8 cellular contexts compared by ENCODE assay signal in the genomic region with DNA sequence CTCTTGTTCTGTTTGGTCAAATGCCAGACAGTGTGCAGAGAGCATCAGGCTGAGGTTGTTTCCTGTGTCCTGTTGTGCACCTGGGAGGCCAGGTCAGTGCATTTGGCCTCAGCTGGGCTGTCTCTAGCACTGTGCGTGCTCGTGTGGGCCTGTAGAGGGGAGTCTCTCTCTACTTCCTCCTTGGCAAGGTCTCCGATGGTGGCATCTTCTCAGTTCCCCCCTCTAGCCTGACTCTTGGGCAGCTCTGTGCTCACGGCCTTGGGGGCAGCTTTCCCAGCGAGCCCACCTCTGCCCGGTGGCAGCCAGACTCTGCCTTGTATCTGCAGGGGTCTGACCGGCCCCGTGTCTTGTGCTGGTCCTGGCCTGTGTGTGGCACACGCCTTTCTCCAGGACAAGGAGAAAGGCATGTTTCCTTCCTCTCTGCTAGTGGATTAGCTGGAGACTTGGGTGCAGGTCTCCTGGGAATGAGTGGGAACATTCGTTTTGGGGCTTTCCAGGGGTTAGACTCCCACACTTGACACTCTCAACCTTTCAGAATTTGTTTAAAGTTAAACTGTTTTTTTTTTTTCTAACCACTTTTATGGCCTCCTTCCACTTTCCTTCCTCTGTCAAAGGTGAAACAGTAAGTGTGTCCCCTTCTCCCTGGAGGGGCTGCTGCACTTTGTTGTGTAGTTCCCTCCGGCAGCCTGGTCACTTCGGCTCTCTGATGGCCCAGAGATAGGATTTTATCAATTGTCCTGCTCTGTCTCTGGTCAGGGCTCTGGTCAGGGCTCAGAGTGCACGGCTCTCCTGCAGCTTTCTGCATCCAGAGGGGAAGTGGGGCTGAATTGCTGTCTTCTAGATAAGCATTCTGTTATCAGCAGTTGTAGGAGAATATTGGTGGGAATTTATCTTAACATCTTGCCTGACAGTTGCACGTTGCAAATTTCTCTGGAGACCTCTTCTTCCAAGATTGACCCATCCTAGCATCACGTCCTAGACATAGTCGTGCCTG.
A peak's percentile ranks its signal among the peaks of the same experiment; 100 is the strongest.
DNase-seq lines count a peak whose midpoint lies in the region; ATAC-seq, FAIRE-seq and TF ChIP-seq lines count a peak whose summit lies in the region.

No MANE protein-coding gene starts in this region.

- H3K23ac ChIP-seq in IMR-90 (ENCODE audit: low read depth, low read length), result peak overlapping the region; percentile 75; the same call in 1 of the 2 replicates

- in situ Hi-C loops in IMR-90 (cut with MboI; ENCODE audit: low sequenced_read_pairs), result no loop called here

- no peak overlapping the region for H3K4ac ChIP-seq in IMR-90 (ENCODE audit: low read depth, low read length)

- peak; percentile 57 for TF ChIP-seq CTCF in GM12875 (IDR thresholded peaks at IDR 0.05; ENCODE audit: borderline replicate concordance, insufficient read depth, low read depth, low read length)
- TF ChIP-seq CTCF in IMR-90 (conservative IDR thresholded peaks at IDR 0.05; ENCODE audit: low read depth, low read length), result no peak
- peak; percentile 18 for TF ChIP-seq CTCF in cardiac fibroblast (IDR thresholded peaks at IDR 0.05; ENCODE audit: low read depth, low read length)
- TF ChIP-seq CTCF in omental fat pad (IDR thresholded peaks at IDR 0.05), result no peak

- H2BK15ac ChIP-seq in IMR-90 (ENCODE audit: low read depth, low read length), result no peak overlapping the region

- H3K9me3 ChIP-seq in IMR-90 (ENCODE audit: control insufficient read depth, insufficient read depth, low read length), result no peaks in the 10 kb centered on the region

- peak overlapping the region; percentile 23 for H3K4me3 Mint-ChIP-seq in natural killer cell treated with Interleukin-12 subunit alpha and Interleukin-12 subunit beta and Interleukin-15 and Interleukin-18, amount 100 ng/mL, for 72 hours

- peaks cover 34% of the 10 kb centered on the region for H3K4me1 ChIP-seq in IMR-90 (ENCODE audit: control insufficient read depth, insufficient read depth, low read length)

- POLR2A ChIA-PET in IMR-90 (lab: Charles Lee; ENCODE audit: unreplicated experiment), result no interaction called here

- H3K4me1 Mint-ChIP-seq in natural killer cell treated with Interleukin-12 subunit alpha and Interleukin-12 subunit beta and Interleukin-15 and Interleukin-18, amount 100 ng/mL, for 72 hours (ENCODE audit: low read depth in 2 of 2), result peaks cover 48 to 50% of the 10 kb centered on the region in 2 donors

- no peak overlapping the region for H2AFZ ChIP-seq in IMR-90 (replicated peaks; ENCODE audit: low read length, poor library complexity)

- H3K56ac ChIP-seq in IMR-90 (ENCODE audit: extremely low read depth, insufficient read depth, low read length), result no peak overlapping the region

- no peak overlapping the region; the same call in 1 of the 2 replicates for H3K4me2 ChIP-seq in IMR-90 (ENCODE audit: low read depth, low read length)

- CTCF ChIA-PET in IMR-90 (lab: Yijun Ruan, JAX), result interaction anchor here (0.6 to 0.7 kb wide), 2 partner anchors 50 to 82 kb away, joined by 4 to 5 read pairs; no protein-coding TSS in a partner anchor

- peaks cover 24 to 78% of the 10 kb centered on the region in 2 experiments for H3K79me1 ChIP-seq in IMR-90 (ENCODE audit: low read depth in 1 of 2, low read length in 2 of 2)

- peak overlapping the region; percentile 59 to 81 for H3K27ac Mint-ChIP-seq in natural killer cell treated with Interleukin-12 subunit alpha and Interleukin-12 subunit beta and Interleukin-15 and Interleukin-18, amount 100 ng/mL, for 72 hours

- H3K36me3 Mint-ChIP-seq in natural killer cell treated with Interleukin-12 subunit alpha and Interleukin-12 subunit beta and Interleukin-15 and Interleukin-18, amount 100 ng/mL, for 72 hours, result no peaks in the 10 kb centered on the region

- no peak for TF ChIP-seq POLR2A in IMR-90 (IDR thresholded peaks at IDR 0.05; ENCODE audit: low read depth, low read length)
- no peak for TF ChIP-seq POLR2A in H54 (IDR thresholded peaks at IDR 0.05; ENCODE audit: low read depth, low read length)

- H2BK20ac ChIP-seq in IMR-90 (ENCODE audit: low read depth, low read length), result no peak overlapping the region

- H4K8ac ChIP-seq in IMR-90 (ENCODE audit: low read depth in 2 of 2, low read length in 2 of 2), result no peak overlapping the region

- peaks cover 39% of the 10 kb centered on the region for H3K9me1 ChIP-seq in IMR-90 (ENCODE audit: insufficient read depth, low read length)

- H4K5ac ChIP-seq in IMR-90 (ENCODE audit: low read depth, low read length), result no peak overlapping the region

- intact Hi-C loops in IMR-90 (cut with micrococcal nuclease), result no loop called here

- no peak overlapping the region for H2BK120ac ChIP-seq in IMR-90 (ENCODE audit: low read depth, low read length)

- no peak for TF ChIP-seq RAD21 in IMR-90 (IDR thresholded peaks at IDR 0.05; ENCODE audit: low read length)

- ATAC-seq in GM21528 (IDR thresholded peaks at IDR 0.05; ENCODE audit: low FRiP score, unreplicated experiment) (peak; percentile 62), IMR-90 (ENCODE audit: low read depth) (no peak; the same call in 1 of the 2 replicates), omental fat pad (ENCODE audit: low FRiP score) (no peak)
- peak; percentile 74 to 76 for ATAC-seq in natural killer cell treated with Interleukin-12 subunit alpha and Interleukin-12 subunit beta and Interleukin-15 and Interleukin-18, amount 100 ng/mL, for 72 hours

- no peak overlapping the region for H3K4me3 ChIP-seq in GM12875 (ENCODE audit: low read depth, low read length)
- no peak overlapping the region for H3K4me3 ChIP-seq in IMR-90 (ENCODE audit: insufficient read depth, low read depth, low read length)
- no peak overlapping the region for H3K4me3 ChIP-seq in cardiac fibroblast (replicated peaks in 1 of 2; ENCODE audit: low read depth in 2 of 2, low read length in 2 of 2)

- no peaks in the 10 kb centered on the region for H3K27me3 Mint-ChIP-seq in natural killer cell treated with Interleukin-12 subunit alpha and Interleukin-12 subunit beta and Interleukin-15 and Interleukin-18, amount 100 ng/mL, for 72 hours

- WGBS in IMR-90 (ENCODE audit: extremely low coverage in 2 of 2, insufficient read length in 1 of 2), 2 experiments, result 53% methylated on average over 4 of the region's 16 CpGs; no CpG with 5 or more reads in 1 of the 2 experiments

- peak; percentile 19 for DNase-seq in IMR-90
- peak in 1 of 2 donors; percentile 15 for DNase-seq in cardiac fibroblast (ENCODE audit: low read depth in 2 of 2)
- DNase-seq in natural killer cell treated with Interleukin-12 subunit alpha and Interleukin-12 subunit beta and Interleukin-15 and Interleukin-18, amount 100 ng/mL, for 72 hours (ENCODE audit: low spot score), result no peak
- no peak for DNase-seq in COLO668 (lab: John Stamatoyannopoulos, UW; ENCODE audit: unreplicated experiment)
- no peak for DNase-seq in H54 (ENCODE audit: insufficient read length, low spot score)
- DNase-seq in omental fat pad (ENCODE audit: low spot score), result no peak

- H2AK9ac ChIP-seq in IMR-90 (replicated peaks; ENCODE audit: low read depth, low read length, poor library complexity), result peak overlapping the region; percentile 70

- H4K20me1 ChIP-seq in IMR-90 (ENCODE audit: insufficient read depth, low read length), result peaks cover 76% of the 10 kb centered on the region

- no peak overlapping the region for H2BK5ac ChIP-seq in IMR-90 (ENCODE audit: low read depth, low read length, poor library complexity, severe bottlenecking)

- no peaks in the 10 kb centered on the region for H3K9me3 Mint-ChIP-seq in natural killer cell treated with Interleukin-12 subunit alpha and Interleukin-12 subunit beta and Interleukin-15 and Interleukin-18, amount 100 ng/mL, for 72 hours

- no peak overlapping the region for H4K91ac ChIP-seq in IMR-90 (ENCODE audit: insufficient read depth, low read depth, low read length)

- peak overlapping the region; percentile 9; the same call in 1 of the 2 replicates for H3K9ac ChIP-seq in IMR-90 (ENCODE audit: low read depth, low read length)

- dilution Hi-C loops in IMR-90 (cut with HindIII; ENCODE audit: low sequenced_read_pairs, unreplicated experiment), result no loop called here

- no TSS peak for BruUV-seq in IMR-90 (replicated peaks; lab: Mats Ljungman, UMichigan)

- peak overlapping the region; percentile 8; the same call in 1 of the 2 replicates for H3K27ac ChIP-seq in IMR-90 (ENCODE audit: insufficient read depth, low read length)

- H3K27me3 ChIP-seq in IMR-90 (ENCODE audit: control insufficient read depth, insufficient read depth, low read length), result no peaks in the 10 kb centered on the region

- peak overlapping the region; percentile 43; the same call in 1 of the 2 replicates for H2AK5ac ChIP-seq in IMR-90 (ENCODE audit: low read depth, low read length)

- H3K14ac ChIP-seq in IMR-90 (replicated peaks; ENCODE audit: low read depth, low read length), result no peak overlapping the region

- FAIRE-seq in H54 (lab: Jason Lieb, UNC), result no peak

- peaks cover 13% of the 10 kb centered on the region for H3K36me3 ChIP-seq in IMR-90 (ENCODE audit: control insufficient read depth, insufficient read depth, low read length)

- no peak overlapping the region for H3K18ac ChIP-seq in IMR-90 (ENCODE audit: low read depth, low read length)

TF ChIP-seq in IMR-90, 13 proteins besides CTCF, POLR2A, EP300 and RAD21 (continues in another document):
- TF ChIP-seq CEBPB (IDR thresholded peaks at IDR 0.05; ENCODE audit: low read depth, low read length) (no peak), RCOR1 (IDR thresholded peaks at IDR 0.05; ENCODE audit: insufficient replicate concordance, low read length) (no peak), MXI1 (IDR thresholded peaks at IDR 0.05; ENCODE audit: borderline replicate concordance, low read depth, low read length) (no peak), FOS (IDR thresholded peaks at IDR 0.05; ENCODE audit: low read depth, low read length) (no peak), MAFK (IDR thresholded peaks at IDR 0.05; ENCODE audit: low read depth, low read length) (no peak), SMC3 (IDR thresholded peaks at IDR 0.05; ENCODE audit: low read depth, low read length) (no peak)
- TF ChIP-seq, protein P1, sequence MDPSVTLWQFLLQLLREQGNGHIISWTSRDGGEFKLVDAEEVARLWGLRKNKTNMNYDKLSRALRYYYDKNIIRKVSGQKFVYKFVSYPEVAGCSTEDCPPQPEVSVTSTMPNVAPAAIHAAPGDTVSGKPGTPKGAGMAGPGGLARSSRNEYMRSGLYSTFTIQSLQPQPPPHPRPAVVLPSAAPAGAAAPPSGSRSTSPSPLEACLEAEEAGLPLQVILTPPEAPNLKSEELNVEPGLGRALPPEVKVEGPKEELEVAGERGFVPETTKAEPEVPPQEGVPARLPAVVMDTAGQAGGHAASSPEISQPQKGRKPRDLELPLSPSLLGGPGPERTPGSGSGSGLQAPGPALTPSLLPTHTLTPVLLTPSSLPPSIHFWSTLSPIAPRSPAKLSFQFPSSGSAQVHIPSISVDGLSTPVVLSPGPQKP (IDR thresholded peaks at IDR 0.05; ENCODE audit: borderline replicate concordance, low read depth, low read length), result no peak
- TF ChIP-seq, protein P2, sequence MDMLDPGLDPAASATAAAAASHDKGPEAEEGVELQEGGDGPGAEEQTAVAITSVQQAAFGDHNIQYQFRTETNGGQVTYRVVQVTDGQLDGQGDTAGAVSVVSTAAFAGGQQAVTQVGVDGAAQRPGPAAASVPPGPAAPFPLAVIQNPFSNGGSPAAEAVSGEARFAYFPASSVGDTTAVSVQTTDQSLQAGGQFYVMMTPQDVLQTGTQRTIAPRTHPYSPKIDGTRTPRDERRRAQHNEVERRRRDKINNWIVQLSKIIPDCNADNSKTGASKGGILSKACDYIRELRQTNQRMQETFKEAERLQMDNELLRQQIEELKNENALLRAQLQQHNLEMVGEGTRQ (IDR thresholded peaks at IDR 0.05; ENCODE audit: low read depth, low read length), result no peak

Comparison
In these comparisons a context has a peak if more than half of its experiments do, and no peak if none do; other contexts are left out.
1. CTCF ChIP-seq: peak in GM12875 (single experiment) and cardiac fibroblast (single experiment); none in IMR-90 (single experiment) and omental fat pad (0 of 3).
2. ATAC-seq: peak in GM21528 (single experiment) and natural killer cell treated with Interleukin-12 subunit alpha and Interleukin-12 subunit beta and Interleukin-15 and Interleukin-18, amount 100 ng/mL, for 72 hours (2 of 2); none in IMR-90 (single experiment) and omental fat pad (single experiment).